In genomic region chr12:102421801-102422583, GRCh38 we compare ENCODE assay signal across 3 cellular contexts.
A peak's percentile ranks its signal among the peaks of the same experiment; 100 is the strongest.
TF ChIP-seq lines count a peak whose summit lies in the region.

No MANE protein-coding gene starts in this region.

TF ChIP-seq in liver, 16 proteins besides CTCF, POLR2A, EP300 and RAD21:
- TF ChIP-seq FOXA1 (IDR thresholded peaks at IDR 0.05) (no peak), YY1 (IDR thresholded peaks at IDR 0.05) (peak; percentile 2)

TF ChIP-seq in HepG2, 621 proteins besides CTCF, POLR2A, EP300 and RAD21:
- TF ChIP-seq MAF1 (CRISPR knock-in tag; IDR thresholded peaks at IDR 0.05; ENCODE audit: borderline replicate concordance) = no peak
- TF ChIP-seq ARNT2 (CRISPR knock-in tag; IDR thresholded peaks at IDR 0.05; ENCODE audit: low read depth) = no peak
- no peak for TF ChIP-seq TRAFD1 (CRISPR knock-in tag; IDR thresholded peaks at IDR 0.05; ENCODE audit: borderline replicate concordance)
- TF ChIP-seq ZNF512 (CRISPR knock-in tag; IDR thresholded peaks at IDR 0.05) = no peak
- TF ChIP-seq, protein P1, sequence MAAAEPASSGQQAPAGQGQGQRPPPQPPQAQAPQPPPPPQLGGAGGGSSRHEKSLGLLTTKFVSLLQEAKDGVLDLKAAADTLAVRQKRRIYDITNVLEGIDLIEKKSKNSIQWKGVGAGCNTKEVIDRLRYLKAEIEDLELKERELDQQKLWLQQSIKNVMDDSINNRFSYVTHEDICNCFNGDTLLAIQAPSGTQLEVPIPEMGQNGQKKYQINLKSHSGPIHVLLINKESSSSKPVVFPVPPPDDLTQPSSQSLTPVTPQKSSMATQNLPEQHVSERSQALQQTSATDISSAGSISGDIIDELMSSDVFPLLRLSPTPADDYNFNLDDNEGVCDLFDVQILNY (CRISPR knock-in tag; conservative IDR thresholded peaks at IDR 0.05) = no peak
- no peak for TF ChIP-seq GABPB1 (CRISPR knock-in tag; IDR thresholded peaks at IDR 0.05)
- no peak for TF ChIP-seq FIP1L1 (IDR thresholded peaks at IDR 0.05; ENCODE audit: borderline replicate concordance, insufficient read depth, low read depth, low read length)

TF ChIP-seq in GM12878, 131 proteins besides CTCF, POLR2A, EP300 and RAD21:
- no peak for TF ChIP-seq SMARCA5 (IDR thresholded peaks at IDR 0.05)
- TF ChIP-seq IKZF1 (conservative IDR thresholded peaks at IDR 0.05) = no peak
- TF ChIP-seq FOXM1 (IDR thresholded peaks at IDR 0.05; ENCODE audit: low read depth, low read length) = no peak
- TF ChIP-seq ZNF384 (IDR thresholded peaks at IDR 0.05; ENCODE audit: borderline replicate concordance, low read depth, low read length) = no peak
- no peak for TF ChIP-seq FOS (IDR thresholded peaks at IDR 0.05; ENCODE audit: borderline replicate concordance, extremely low read depth, insufficient read length)
- TF ChIP-seq, protein P2, sequence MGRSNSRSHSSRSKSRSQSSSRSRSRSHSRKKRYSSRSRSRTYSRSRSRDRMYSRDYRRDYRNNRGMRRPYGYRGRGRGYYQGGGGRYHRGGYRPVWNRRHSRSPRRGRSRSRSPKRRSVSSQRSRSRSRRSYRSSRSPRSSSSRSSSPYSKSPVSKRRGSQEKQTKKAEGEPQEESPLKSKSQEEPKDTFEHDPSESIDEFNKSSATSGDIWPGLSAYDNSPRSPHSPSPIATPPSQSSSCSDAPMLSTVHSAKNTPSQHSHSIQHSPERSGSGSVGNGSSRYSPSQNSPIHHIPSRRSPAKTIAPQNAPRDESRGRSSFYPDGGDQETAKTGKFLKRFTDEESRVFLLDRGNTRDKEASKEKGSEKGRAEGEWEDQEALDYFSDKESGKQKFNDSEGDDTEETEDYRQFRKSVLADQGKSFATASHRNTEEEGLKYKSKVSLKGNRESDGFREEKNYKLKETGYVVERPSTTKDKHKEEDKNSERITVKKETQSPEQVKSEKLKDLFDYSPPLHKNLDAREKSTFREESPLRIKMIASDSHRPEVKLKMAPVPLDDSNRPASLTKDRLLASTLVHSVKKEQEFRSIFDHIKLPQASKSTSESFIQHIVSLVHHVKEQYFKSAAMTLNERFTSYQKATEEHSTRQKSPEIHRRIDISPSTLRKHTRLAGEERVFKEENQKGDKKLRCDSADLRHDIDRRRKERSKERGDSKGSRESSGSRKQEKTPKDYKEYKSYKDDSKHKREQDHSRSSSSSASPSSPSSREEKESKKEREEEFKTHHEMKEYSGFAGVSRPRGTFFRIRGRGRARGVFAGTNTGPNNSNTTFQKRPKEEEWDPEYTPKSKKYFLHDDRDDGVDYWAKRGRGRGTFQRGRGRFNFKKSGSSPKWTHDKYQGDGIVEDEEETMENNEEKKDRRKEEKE (IDR thresholded peaks at IDR 0.05) = no peak
- no peak for TF ChIP-seq PML (IDR thresholded peaks at IDR 0.05; ENCODE audit: low read length)
- no peak for TF ChIP-seq HDGF (IDR thresholded peaks at IDR 0.05)
- TF ChIP-seq SUPT20H (IDR thresholded peaks at IDR 0.05; ENCODE audit: borderline replicate concordance, control insufficient read depth, low read depth, low read length) = no peak
- TF ChIP-seq, protein P3, sequence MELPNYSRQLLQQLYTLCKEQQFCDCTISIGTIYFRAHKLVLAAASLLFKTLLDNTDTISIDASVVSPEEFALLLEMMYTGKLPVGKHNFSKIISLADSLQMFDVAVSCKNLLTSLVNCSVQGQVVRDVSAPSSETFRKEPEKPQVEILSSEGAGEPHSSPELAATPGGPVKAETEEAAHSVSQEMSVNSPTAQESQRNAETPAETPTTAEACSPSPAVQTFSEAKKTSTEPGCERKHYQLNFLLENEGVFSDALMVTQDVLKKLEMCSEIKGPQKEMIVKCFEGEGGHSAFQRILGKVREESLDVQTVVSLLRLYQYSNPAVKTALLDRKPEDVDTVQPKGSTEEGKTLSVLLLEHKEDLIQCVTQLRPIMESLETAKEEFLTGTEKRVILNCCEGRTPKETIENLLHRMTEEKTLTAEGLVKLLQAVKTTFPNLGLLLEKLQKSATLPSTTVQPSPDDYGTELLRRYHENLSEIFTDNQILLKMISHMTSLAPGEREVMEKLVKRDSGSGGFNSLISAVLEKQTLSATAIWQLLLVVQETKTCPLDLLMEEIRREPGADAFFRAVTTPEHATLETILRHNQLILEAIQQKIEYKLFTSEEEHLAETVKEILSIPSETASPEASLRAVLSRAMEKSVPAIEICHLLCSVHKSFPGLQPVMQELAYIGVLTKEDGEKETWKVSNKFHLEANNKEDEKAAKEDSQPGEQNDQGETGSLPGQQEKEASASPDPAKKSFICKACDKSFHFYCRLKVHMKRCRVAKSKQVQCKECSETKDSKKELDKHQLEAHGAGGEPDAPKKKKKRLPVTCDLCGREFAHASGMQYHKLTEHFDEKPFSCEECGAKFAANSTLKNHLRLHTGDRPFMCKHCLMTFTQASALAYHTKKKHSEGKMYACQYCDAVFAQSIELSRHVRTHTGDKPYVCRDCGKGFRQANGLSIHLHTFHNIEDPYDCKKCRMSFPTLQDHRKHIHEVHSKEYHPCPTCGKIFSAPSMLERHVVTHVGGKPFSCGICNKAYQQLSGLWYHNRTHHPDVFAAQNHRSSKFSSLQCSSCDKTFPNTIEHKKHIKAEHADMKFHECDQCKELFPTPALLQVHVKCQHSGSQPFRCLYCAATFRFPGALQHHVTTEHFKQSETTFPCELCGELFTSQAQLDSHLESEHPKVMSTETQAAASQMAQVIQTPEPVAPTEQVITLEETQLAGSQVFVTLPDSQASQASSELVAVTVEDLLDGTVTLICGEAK (IDR thresholded peaks at IDR 0.05; ENCODE audit: borderline replicate concordance) = no peak
- no peak for TF ChIP-seq E4F1 (IDR thresholded peaks at IDR 0.05; ENCODE audit: borderline replicate concordance, partially characterized antibody)
- TF ChIP-seq, protein P4, sequence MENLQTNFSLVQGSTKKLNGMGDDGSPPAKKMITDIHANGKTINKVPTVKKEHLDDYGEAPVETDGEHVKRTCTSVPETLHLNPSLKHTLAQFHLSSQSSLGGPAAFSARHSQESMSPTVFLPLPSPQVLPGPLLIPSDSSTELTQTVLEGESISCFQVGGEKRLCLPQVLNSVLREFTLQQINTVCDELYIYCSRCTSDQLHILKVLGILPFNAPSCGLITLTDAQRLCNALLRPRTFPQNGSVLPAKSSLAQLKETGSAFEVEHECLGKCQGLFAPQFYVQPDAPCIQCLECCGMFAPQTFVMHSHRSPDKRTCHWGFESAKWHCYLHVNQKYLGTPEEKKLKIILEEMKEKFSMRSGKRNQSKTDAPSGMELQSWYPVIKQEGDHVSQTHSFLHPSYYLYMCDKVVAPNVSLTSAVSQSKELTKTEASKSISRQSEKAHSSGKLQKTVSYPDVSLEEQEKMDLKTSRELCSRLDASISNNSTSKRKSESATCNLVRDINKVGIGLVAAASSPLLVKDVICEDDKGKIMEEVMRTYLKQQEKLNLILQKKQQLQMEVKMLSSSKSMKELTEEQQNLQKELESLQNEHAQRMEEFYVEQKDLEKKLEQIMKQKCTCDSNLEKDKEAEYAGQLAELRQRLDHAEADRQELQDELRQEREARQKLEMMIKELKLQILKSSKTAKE (IDR thresholded peaks at IDR 0.05; ENCODE audit: low read depth, poor library complexity, severe bottlenecking) = no peak
- no peak for TF ChIP-seq YBX1 (IDR thresholded peaks at IDR 0.05)
- TF ChIP-seq ATF3 (IDR thresholded peaks at IDR 0.05; ENCODE audit: borderline replicate concordance, extremely low read depth, low read depth, low read length) = no peak
- TF ChIP-seq JUND (IDR thresholded peaks at IDR 0.05; ENCODE audit: low read depth, low read length) = no peak
- TF ChIP-seq, protein P5, sequence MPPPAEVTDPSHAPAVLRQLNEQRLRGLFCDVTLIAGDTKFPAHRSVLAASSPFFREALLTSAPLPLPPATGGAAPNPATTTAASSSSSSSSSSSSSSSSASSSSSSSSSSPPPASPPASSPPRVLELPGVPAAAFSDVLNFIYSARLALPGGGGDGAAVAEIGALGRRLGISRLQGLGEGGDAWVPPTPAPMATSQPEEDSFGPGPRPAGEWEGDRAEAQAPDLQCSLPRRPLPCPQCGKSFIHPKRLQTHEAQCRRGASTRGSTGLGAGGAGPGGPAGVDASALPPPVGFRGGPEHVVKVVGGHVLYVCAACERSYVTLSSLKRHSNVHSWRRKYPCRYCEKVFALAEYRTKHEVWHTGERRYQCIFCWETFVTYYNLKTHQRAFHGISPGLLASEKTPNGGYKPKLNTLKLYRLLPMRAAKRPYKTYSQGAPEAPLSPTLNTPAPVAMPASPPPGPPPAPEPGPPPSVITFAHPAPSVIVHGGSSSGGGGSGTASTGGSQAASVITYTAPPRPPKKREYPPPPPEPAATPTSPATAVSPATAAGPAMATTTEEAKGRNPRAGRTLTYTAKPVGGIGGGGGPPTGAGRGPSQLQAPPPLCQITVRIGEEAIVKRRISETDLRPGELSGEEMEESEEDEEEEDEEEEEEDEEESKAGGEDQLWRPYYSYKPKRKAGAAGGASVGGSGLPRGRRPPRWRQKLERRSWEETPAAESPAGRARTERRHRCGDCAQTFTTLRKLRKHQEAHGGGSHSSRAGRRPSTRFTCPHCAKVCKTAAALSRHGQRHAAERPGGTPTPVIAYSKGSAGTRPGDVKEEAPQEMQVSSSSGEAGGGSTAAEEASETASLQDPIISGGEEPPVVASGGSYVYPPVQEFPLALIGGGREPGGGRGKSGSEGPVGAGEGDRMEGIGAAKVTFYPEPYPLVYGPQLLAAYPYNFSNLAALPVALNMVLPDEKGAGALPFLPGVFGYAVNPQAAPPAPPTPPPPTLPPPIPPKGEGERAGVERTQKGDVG (CRISPR knock-in tag; IDR thresholded peaks at IDR 0.05) = no peak
- TF ChIP-seq RUNX3 (IDR thresholded peaks at IDR 0.05; ENCODE audit: low read length) = no peak
TF ChIP-seq in GM12878: peak in this region for 0.
